Comparison of ENCODE assay signal across 10 cellular contexts in genomic region chr12:64318605-64319004, GRCh38.
DNase-seq lines count a peak whose midpoint lies in the region; ATAC-seq and TF ChIP-seq lines count a peak whose summit lies in the region.
"Had no signal": no experiment of that assay in that cellular context is flagged by ENCODE, and none has a peak within 500 bp of the region (broad histone marks: within the 10 kb centered on the region; RNA-seq: fewer than 3 reads in every experiment).

No MANE protein-coding gene starts in this region.

- H3K4me3 ChIP-seq in OCI-LY3 (ENCODE audit: low read length) (no peak overlapping the region), fibroblast of mammary gland (ENCODE audit: control insufficient read depth, low read depth, low read length) (no peak overlapping the region), left lung (no peak overlapping the region)
- H3K4me3 ChIP-seq: psoas muscle had no signal

- TF ChIP-seq CTCF in OCI-LY3 (IDR thresholded peaks at IDR 0.05; ENCODE audit: low read depth, low read length) (peak; percentile 24), fibroblast of mammary gland (conservative IDR thresholded peaks at IDR 0.05; ENCODE audit: control insufficient read depth, insufficient read depth, low read depth, low read length) (no peak), left lung (IDR thresholded peaks at IDR 0.05) (no peak)

- peak overlapping the region; percentile 79 for H2AFZ ChIP-seq in OCI-LY3 (ENCODE audit: low read depth, low read length)

- peak overlapping the region; percentile 18; the same call in 1 of the 2 replicates for H3K4me2 ChIP-seq in OCI-LY3 (ENCODE audit: low read length)

- H3K36me3 ChIP-seq in OCI-LY3 (replicated peaks; ENCODE audit: low read depth, low read length) (no peaks in the 10 kb centered on the region), left lung (no peaks in the 10 kb centered on the region)

- no peak overlapping the region for H3K9ac ChIP-seq in OCI-LY3 (ENCODE audit: low read length)

- H3K9me3 ChIP-seq in OCI-LY3 (ENCODE audit: insufficient read depth, low read length) (no peaks in the 10 kb centered on the region), left lung (no peaks in the 10 kb centered on the region)
- H3K9me3 ChIP-seq: psoas muscle had no signal

- H3K79me2 ChIP-seq in OCI-LY3 (ENCODE audit: low read length) = no peaks in the 10 kb centered on the region

- intact Hi-C loops in left lung (cut with DNase I) = no loop called here

- no peak overlapping the region for H3K27ac ChIP-seq in OCI-LY3 (ENCODE audit: low read length)
- H3K27ac ChIP-seq in left lung = no peak overlapping the region
- H3K27ac ChIP-seq: psoas muscle had no signal

- H3K27me3 ChIP-seq in OCI-LY3 (ENCODE audit: low read depth, low read length) = no peaks in the 10 kb centered on the region
- no peaks in the 10 kb centered on the region for H3K27me3 ChIP-seq in left lung

- peak; percentile 44 for DNase-seq in fibroblast of mammary gland (ENCODE audit: low read depth)
- DNase-seq in renal cortical epithelial cell (ENCODE audit: low read depth) = peak; percentile 18
- no peak for DNase-seq in germinal center (ENCODE audit: low spot score)
- no peak for DNase-seq in left lung
- no peak for DNase-seq in SHP77 (lab: John Stamatoyannopoulos, UW)
- DNase-seq: DND-41, NCI-H446 treated with DMSO at 0.1 percent for 48 hours, psoas muscle had no signal

- ATAC-seq in GM18868 (IDR thresholded peaks at IDR 0.05; ENCODE audit: unreplicated experiment) = peak; percentile 76
- no peak for ATAC-seq in left lung
- ATAC-seq: psoas muscle had no signal

- no peaks in the 10 kb centered on the region for H4K20me1 ChIP-seq in OCI-LY3 (ENCODE audit: insufficient read depth, low read length)

- H3K4me1 ChIP-seq in OCI-LY3 (ENCODE audit: low read length) = peaks cover 8% of the 10 kb centered on the region; the same call in 1 of the 2 replicates
- H3K4me1 ChIP-seq in left lung = no peaks in the 10 kb centered on the region
- H3K4me1 ChIP-seq: psoas muscle had no signal

Comparison
In these comparisons a context has a peak if more than half of its experiments do, and no peak if none do; other contexts are left out.
1. DNase-seq: peak in fibroblast of mammary gland (single experiment) and renal cortical epithelial cell (single experiment); none in germinal center (single experiment), left lung (0 of 2) and SHP77 (0 of 2).